ENCODE assay signal across 9 cellular contexts in genomic region chr2:224520064-224520463, GRCh38.
DNase-seq lines count a peak whose midpoint lies in the region; ATAC-seq and TF ChIP-seq lines count a peak whose summit lies in the region.
"Had no signal": no experiment of that assay in that cellular context is flagged by ENCODE, and none has a peak within 500 bp of the region (broad histone marks: within the 10 kb centered on the region; RNA-seq: fewer than 3 reads in every experiment).

No MANE protein-coding gene starts in this region.

- no peaks in the 10 kb centered on the region for H3K27me3 Mint-ChIP-seq in brain

- peak overlapping the region in 4 of 5 experiments; percentile 19 to 76 (median 55) for H3K27ac Mint-ChIP-seq in brain
- peak overlapping the region; percentile 61 for H3K27ac Mint-ChIP-seq in stimulated activated effector memory CD8-positive, alpha-beta T cell treated with anti-CD3 and anti-CD28 coated beads, Interleukin-12 subunit alpha, Interleukin-12 subunit beta, amount 100 ng/mL, for 72 hours

- DNase-seq in HS-5 (ENCODE audit: low read depth): peak; percentile 41
- peak in 1 of 2 donors; percentile 66 for DNase-seq in stimulated activated effector memory CD8-positive, alpha-beta T cell treated with anti-CD3 and anti-CD28 coated beads, Interleukin-12 subunit alpha, Interleukin-12 subunit beta, amount 100 ng/mL, for 72 hours (ENCODE audit: low spot score in 2 of 2)
- DNase-seq in NCI-H524 (lab: John Stamatoyannopoulos, UW): no peak
- DNase-seq in esophagus squamous epithelium (lab: John Stamatoyannopoulos, UW): no peak
- no peak for DNase-seq in sciatic nerve (ENCODE audit: low spot score)

- peak overlapping the region; percentile 53; the same call in 1 of the 2 replicates for H3K4me3 ChIP-seq in GM08714 (ENCODE audit: low read length)
- H3K4me3 ChIP-seq in esophagus squamous epithelium: no peak overlapping the region

- intact Hi-C loops in esophagus squamous epithelium (cut with DNase I) (no loop called here), sciatic nerve (cut with DNase I) (no loop called here)

- H3K36me3 ChIP-seq in esophagus squamous epithelium: no peaks in the 10 kb centered on the region

- ATAC-seq in GM21515 (IDR thresholded peaks at IDR 0.05; ENCODE audit: unreplicated experiment): peak; percentile 74
- ATAC-seq in stimulated activated effector memory CD8-positive, alpha-beta T cell treated with anti-CD3 and anti-CD28 coated beads, Interleukin-12 subunit alpha, Interleukin-12 subunit beta, amount 100 ng/mL, for 72 hours: peak; percentile 95
- ATAC-seq in sciatic nerve: no peak

- peaks cover 0 to 5% (median 2%) of the 10 kb centered on the region in 5 experiments for H3K9me3 Mint-ChIP-seq in brain
- no peaks in the 10 kb centered on the region for H3K9me3 Mint-ChIP-seq in stimulated activated effector memory CD8-positive, alpha-beta T cell treated with anti-CD3 and anti-CD28 coated beads, Interleukin-12 subunit alpha, Interleukin-12 subunit beta, amount 100 ng/mL, for 72 hours
- H3K9me3 Mint-ChIP-seq: neural crest cell had no signal

- peaks cover 24 to 80% (median 45%) of the 10 kb centered on the region in 3 donors for H3K4me1 ChIP-seq in esophagus squamous epithelium

- no peak for TF ChIP-seq POLR2A in esophagus squamous epithelium (IDR thresholded peaks at IDR 0.05)

- peaks cover 49% of the 10 kb centered on the region for H3K4me1 Mint-ChIP-seq in brain
- H3K4me1 Mint-ChIP-seq in stimulated activated effector memory CD8-positive, alpha-beta T cell treated with anti-CD3 and anti-CD28 coated beads, Interleukin-12 subunit alpha, Interleukin-12 subunit beta, amount 100 ng/mL, for 72 hours: peaks cover 55% of the 10 kb centered on the region

- no peaks in the 10 kb centered on the region for H3K9me3 ChIP-seq in esophagus squamous epithelium

- TF ChIP-seq CTCF in brain (conservative IDR thresholded peaks at IDR 0.05): no peak
- TF ChIP-seq CTCF in esophagus squamous epithelium (IDR thresholded peaks at IDR 0.05): no peak

- WGBS in esophagus squamous epithelium, 2 donors: 27 to 35% methylated on average over 1 of the region's 1 CpG

- no peak overlapping the region for H3K4me3 Mint-ChIP-seq in brain
- H3K4me3 Mint-ChIP-seq in stimulated activated effector memory CD8-positive, alpha-beta T cell treated with anti-CD3 and anti-CD28 coated beads, Interleukin-12 subunit alpha, Interleukin-12 subunit beta, amount 100 ng/mL, for 72 hours: no peak overlapping the region
- H3K4me3 Mint-ChIP-seq: neural crest cell had no signal

- peaks cover 46% of the 10 kb centered on the region for H3K36me3 Mint-ChIP-seq in brain
- peaks cover 11% of the 10 kb centered on the region for H3K36me3 Mint-ChIP-seq in stimulated activated effector memory CD8-positive, alpha-beta T cell treated with anti-CD3 and anti-CD28 coated beads, Interleukin-12 subunit alpha, Interleukin-12 subunit beta, amount 100 ng/mL, for 72 hours

- peak overlapping the region in 2 of 4 donors; percentile 1 to 3 for H3K27ac ChIP-seq in esophagus squamous epithelium

- no peaks in the 10 kb centered on the region for H3K27me3 ChIP-seq in esophagus squamous epithelium
